Comparison of ENCODE assay signal across 15 cellular contexts in the genomic region with DNA sequence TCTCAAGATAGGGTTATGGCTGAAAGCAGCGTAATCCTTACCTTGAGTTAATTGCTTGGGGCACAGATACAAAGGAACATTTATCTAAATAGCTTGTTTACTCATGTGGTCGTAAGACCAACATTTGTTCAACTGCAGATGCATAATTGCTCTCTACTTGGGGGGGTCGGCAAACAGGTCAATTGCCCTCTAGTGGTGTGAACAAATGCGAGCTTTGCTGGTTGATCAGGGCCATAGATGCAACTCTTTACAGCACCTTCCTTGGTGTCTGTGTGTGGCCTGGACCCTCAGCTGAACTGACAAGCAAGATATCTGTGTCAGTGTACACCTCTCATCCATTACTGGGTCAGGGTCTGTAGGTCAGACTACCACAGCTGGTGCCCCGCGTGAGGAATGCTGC. TPM values are rescaled to one million over a fixed set of nuclear protein-coding genes. Genes with fewer than 3 reads are reported as not detected.
DNase-seq lines count a peak whose midpoint lies in the region; ATAC-seq and TF ChIP-seq lines count a peak whose summit lies in the region.
"Had no signal": no experiment of that assay in that cellular context is flagged by ENCODE, and none has a peak within 500 bp of the region (broad histone marks: within the 10 kb centered on the region; RNA-seq: fewer than 3 reads in every experiment).

No MANE protein-coding gene starts in this region.

- H3K27ac ChIP-seq in brain microvascular endothelial cell, result no peak overlapping the region
- no peak overlapping the region for H3K27ac ChIP-seq in neural progenitor cell
- H3K27ac ChIP-seq: neutrophil had no signal

- peaks cover 10% of the 10 kb centered on the region for H3K4me1 Mint-ChIP-seq in neural progenitor cell
- H3K4me1 Mint-ChIP-seq: activated CD4-positive, alpha-beta T cell treated with anti-CD3 and anti-CD28 coated beads, Interleukin-2, amount 10 ng/mL, durations not matched to agents 7 days and 5 days; CD4-positive, alpha-beta memory T cell; T-helper 17 cell had no signal

- H2AFZ ChIP-seq in neural progenitor cell (replicated peaks), result no peak overlapping the region

- H3K4me2 ChIP-seq in neural progenitor cell, result no peak overlapping the region
- H3K4me2 ChIP-seq: smooth muscle cell had no signal

- H3K9me3 Mint-ChIP-seq in neural progenitor cell, result peaks cover 13% of the 10 kb centered on the region

- H3K27me3 ChIP-seq in brain microvascular endothelial cell (replicated peaks) (peaks cover 15% of the 10 kb centered on the region), neural progenitor cell (no peaks in the 10 kb centered on the region), H7 (ENCODE audit: control insufficient read depth, insufficient read depth, low read length) (no peaks in the 10 kb centered on the region)
- H3K27me3 ChIP-seq: neutrophil had no signal

- no peak overlapping the region for H3K4me3 Mint-ChIP-seq in neural progenitor cell
- H3K4me3 Mint-ChIP-seq: activated CD4-positive, alpha-beta T cell treated with anti-CD3 and anti-CD28 coated beads, Interleukin-2, amount 10 ng/mL, durations not matched to agents 7 days and 5 days; CD4-positive, alpha-beta memory T cell; T-helper 17 cell had no signal

- peak; percentile 61 for TF ChIP-seq CTCF in GM12865 (IDR thresholded peaks at IDR 0.05; ENCODE audit: insufficient read depth, low read depth, low read length, missing control alignments)
- TF ChIP-seq CTCF in LNCAP (IDR thresholded peaks at IDR 0.05), result peak; percentile 23; the same call in 1 of the 2 replicates
- TF ChIP-seq CTCF in brain microvascular endothelial cell (IDR thresholded peaks at IDR 0.05; ENCODE audit: low read depth, low read length, missing control alignments), result peak; percentile 28
- peak; percentile 45 for TF ChIP-seq CTCF in neural progenitor cell (IDR thresholded peaks at IDR 0.05)

- H3K9me3 ChIP-seq in neural progenitor cell (ENCODE audit: low read depth), result no peaks in the 10 kb centered on the region
- H3K9me3 ChIP-seq: neutrophil had no signal

- H4K20me1 ChIP-seq in neural progenitor cell (ENCODE audit: low read depth), result no peaks in the 10 kb centered on the region

- H3K9ac ChIP-seq in neural progenitor cell, result no peak overlapping the region

- no peaks in the 10 kb centered on the region for H3K79me2 ChIP-seq in neural progenitor cell (ENCODE audit: low read depth)

- in situ Hi-C loops in brain microvascular endothelial cell (cut with HindIII; ENCODE audit: low pct_ligation_motif_present, low sequenced_read_pairs), result no loop called here

- peaks cover 7% of the 10 kb centered on the region for H3K4me1 ChIP-seq in neural progenitor cell

- H3K4me3 ChIP-seq in GM12865 (ENCODE audit: low read depth, low read length), result no peak overlapping the region
- H3K4me3 ChIP-seq in brain microvascular endothelial cell (ENCODE audit: low read depth, low read length), result no peak overlapping the region
- H3K4me3 ChIP-seq in neural progenitor cell, result no peak overlapping the region
- H3K4me3 ChIP-seq in H7 (ENCODE audit: insufficient read depth, low read depth, low read length), result no peak overlapping the region
- H3K4me3 ChIP-seq: smooth muscle cell had no signal

- no peak overlapping the region for H3K27ac Mint-ChIP-seq in neural progenitor cell
- H3K27ac Mint-ChIP-seq: activated CD4-positive, alpha-beta T cell treated with anti-CD3 and anti-CD28 coated beads, Interleukin-2, amount 10 ng/mL, durations not matched to agents 7 days and 5 days; CD4-positive, alpha-beta memory T cell; T-helper 17 cell had no signal

- peak; percentile 61 for DNase-seq in GM12865 (ENCODE audit: low read depth)
- DNase-seq in brain microvascular endothelial cell, result no peak
- peak; percentile 17 for DNase-seq in neural progenitor cell (ENCODE audit: low spot score)
- DNase-seq in H7, result no peak
- DNase-seq in effector CD8-positive, alpha-beta T cell (lab: John Stamatoyannopoulos, UW), result no peak
- DNase-seq: activated CD4-positive, alpha-beta T cell treated with anti-CD3 and anti-CD28 coated beads, Interleukin-2, amount 10 ng/mL, durations not matched to agents 7 days and 5 days; aorta; CD4-positive, alpha-beta memory T cell; NCI-H2171 treated with DMSO at 0.1 percent for 48 hours; T-helper 17 cell had no signal

- no peaks in the 10 kb centered on the region for H3K36me3 ChIP-seq in brain microvascular endothelial cell (replicated peaks)
- no peaks in the 10 kb centered on the region for H3K36me3 ChIP-seq in neural progenitor cell
- no peaks in the 10 kb centered on the region for H3K36me3 ChIP-seq in H7 (replicated peaks; ENCODE audit: control insufficient read depth, insufficient read depth, low read length)
- H3K36me3 ChIP-seq: neutrophil had no signal

- H3K36me3 Mint-ChIP-seq in neural progenitor cell, result no peaks in the 10 kb centered on the region
- H3K36me3 Mint-ChIP-seq: CD4-positive, alpha-beta memory T cell had no signal

- peaks cover 6% of the 10 kb centered on the region for H3K27me3 Mint-ChIP-seq in neural progenitor cell (ENCODE audit: insufficient read depth, low read depth)

- ATAC-seq in GM18517 (IDR thresholded peaks at IDR 0.05; ENCODE audit: unreplicated experiment), result no peak
- ATAC-seq in GM18519 (IDR thresholded peaks at IDR 0.05; ENCODE audit: low FRiP score, unreplicated experiment), result no peak
- ATAC-seq: T-helper 17 cell had no signal

- no peaks in the 10 kb centered on the region for H3F3A ChIP-seq in neural progenitor cell (ENCODE audit: low read depth)

RNA-seq across cellular contexts. Expression of gene HLA-DPA1, which starts 24.1 kb away (rescaled TPM):
- 1.5 and 2.8 TPM in 2 replicates for total RNA-seq in neural progenitor cell (ENCODE audit: low replicate concordance)
- 3.6 and 4.9 TPM in 2 replicates for total RNA-seq in H7 (2014; rRNA removed; shearing (Covaris generic))

RNA-seq across cellular contexts. Expression of gene HLA-DPB1, which starts 26.5 kb away (rescaled TPM):
- total RNA-seq in neural progenitor cell (ENCODE audit: low replicate concordance), result 8.0 and 23.3 TPM in 2 replicates
- total RNA-seq in H7 (2014; rRNA removed; shearing (Covaris generic)), result 27.6 and 29.3 TPM in 2 replicates

RNA-seq across cellular contexts. Expression of gene HLA-DOA, which starts 39.9 kb away (rescaled TPM):
- 38.0 and 52.2 TPM in 2 replicates for total RNA-seq in neural progenitor cell (ENCODE audit: low replicate concordance)
- total RNA-seq in H7 (2014; rRNA removed; shearing (Covaris generic)), result 2.3 and 6.1 TPM in 2 replicates

Comparison
In these comparisons a context has a peak if more than half of its experiments do, and no peak if none do; other contexts are left out.
1. DNase-seq: peak in GM12865 (single experiment) and neural progenitor cell (single experiment); none in brain microvascular endothelial cell (single experiment), H7 (single experiment) and effector CD8-positive, alpha-beta T cell (single experiment).
2. Peak in every context shown above with its lines, with median percentiles within 50 percentile points of each other: CTCF ChIP-seq.